ENCODE assay signal across 39 cellular contexts in genomic region chr1:207306023-207306422, GRCh38.
"Had no signal": no experiment of that assay in that cellular context is flagged by ENCODE, and none has a peak within 500 bp of the region (broad histone marks: within the 10 kb centered on the region; RNA-seq: fewer than 3 reads in every experiment).

No MANE protein-coding gene starts in this region.

- H3K36me3 Mint-ChIP-seq: brain had no signal

- H3K36me3 ChIP-seq: adrenal gland, ascending aorta, brain microvascular endothelial cell, breast epithelium, cardiac muscle cell had no signal

- H3K27me3 ChIP-seq: adrenal gland, ascending aorta, body of pancreas, brain microvascular endothelial cell, breast epithelium, cardiac muscle cell had no signal

- DNase-seq: activated effector memory CD4-positive, alpha-beta T cell treated with anti-CD3 and anti-CD28 coated beads, Interleukin-2, amount 50 U/mL, for 16 hours; activated effector memory CD4-positive, alpha-beta T cell treated with Interleukin-2 at 50 U/mL for 16 hours; activated gamma-delta T cell; activated gamma-delta T cell treated with Interleukin-2 at 50 U/mL for 16 hours; activated naive CD4-positive, alpha-beta T cell; activated naive CD4-positive, alpha-beta T cell treated with anti-CD3 and anti-CD28 coated beads, Interleukin-2, amount 10 ng/mL, durations not matched to agents 7 days and 5 days; activated naive CD4-positive, alpha-beta T cell treated with anti-CD3 and anti-CD28 coated beads, Interleukin-2, amount 50 U/mL, for 16 hours; activated naive CD4-positive, alpha-beta T cell treated with Interleukin-2 at 50 U/mL for 16 hours; activated naive CD8-positive, alpha-beta T cell treated with anti-CD3 and anti-CD28 coated beads for 36 hours; activated naive CD8-positive, alpha-beta T cell treated with anti-CD3 and anti-CD28 coated beads, Interleukin-2, amount 10 ng/mL, durations not matched to agents 7 days and 5 days; activated naive CD8-positive, alpha-beta T cell treated with anti-CD3 and anti-CD28 coated beads, Interleukin-2, amount 50 U/mL, for 24 hours; activated T-cell treated with anti-CD3 and anti-CD28 coated beads, Interleukin-2, amount 50 U/mL, for 24 hours; activated T-cell treated with anti-CD3 and anti-CD28 coated beads, Interleukin-2, amount 50 U/mL, for 4 hours; activated T-cell treated with anti-CD3 and anti-CD28 coated beads, Interleukin-2, amount 50 U/mL, for 48 hours; activated T-cell treated with anti-CD3 and anti-CD28 coated beads, Interleukin-2, amount 50 U/mL, for 72 hours; adrenal gland; amniotic stem cell; amygdala; anterior cingulate cortex; aorta; body of pancreas; brain microvascular endothelial cell; caudate nucleus; central memory CD4-positive, alpha-beta T cell; cerebellar nuclear complex had no signal

- H3K27ac Mint-ChIP-seq: activated naive CD4-positive, alpha-beta T cell treated with anti-CD3 and anti-CD28 coated beads, Interleukin-2, amount 10 ng/mL, durations not matched to agents 7 days and 5 days; activated naive CD4-positive, alpha-beta T cell treated with anti-CD3 and anti-CD28 coated beads, Interleukin-2, amount 50 U/mL, for 24 hours; activated naive CD4-positive, alpha-beta T cell treated with anti-CD3 and anti-CD28 coated beads, Interleukin-2, amount 50 U/mL, for 72 hours; activated naive CD8-positive, alpha-beta T cell; activated naive CD8-positive, alpha-beta T cell treated with anti-CD3 and anti-CD28 coated beads for 36 hours; activated naive CD8-positive, alpha-beta T cell treated with anti-CD3 and anti-CD28 coated beads, Interleukin-2, amount 10 ng/mL, durations not matched to agents 7 days and 5 days; activated naive CD8-positive, alpha-beta T cell treated with anti-CD3 and anti-CD28 coated beads, Interleukin-2, amount 50 U/mL, for 24 hours; activated T-cell treated with anti-CD3 and anti-CD28 coated beads, Interleukin-2, amount 50 U/mL, for 24 hours; activated T-cell treated with anti-CD3 and anti-CD28 coated beads, Interleukin-2, amount 50 U/mL, for 72 hours; activated T-helper 1 cell treated with anti-CD3 and anti-CD28 coated beads, Interleukin-12 subunit alpha, Interleukin-12 subunit beta, Interleukin-2, Interleukin-4 antibody, amounts not matched to agents 30 ng/mL and 10 ng/mL and 1 ng/mL, durations not matched to agents 14 hours and 24 hours and 36 hours; activated T-helper 17 cell treated with anti-CD3 and anti-CD28 coated beads, Interleukin-2, amount 50 U/mL, for 72 hours; activated T-helper 2 cell treated with anti-CD3 and anti-CD28 coated beads, Interferon-gamma antibody, Interleukin-2, Interleukin-4, amounts not matched to agents 10 μg/mL and 5 μg/mL and 100 μg/mL, durations not matched to agents 14 hours and 24 hours and 36 hours; brain had no signal

- H3K27ac ChIP-seq: adrenal gland, ascending aorta, body of pancreas, brain microvascular endothelial cell, breast epithelium, cardiac muscle cell had no signal

- FAIRE-seq: astrocyte, bronchial epithelial cell, colon had no signal

- ATAC-seq: activated naive CD4-positive, alpha-beta T cell treated with anti-CD3 and anti-CD28 coated beads, Interleukin-2, amount 50 U/mL, for 72 hours; activated naive CD8-positive, alpha-beta T cell treated with anti-CD3 and anti-CD28 coated beads, Interleukin-2, amount 50 U/mL, for 24 hours; activated T-cell treated with anti-CD3 and anti-CD28 coated beads, Interleukin-2, amount 50 U/mL, for 4 hours; activated T-cell treated with anti-CD3 and anti-CD28 coated beads, Interleukin-2, amount 50 U/mL, for 72 hours; activated T-helper 17 cell treated with anti-CD3 and anti-CD28 coated beads, Interleukin-2, amount 50 U/mL, for 72 hours; body of pancreas had no signal

- H3K9me3 ChIP-seq: adrenal gland, ascending aorta, body of pancreas, breast epithelium had no signal

- H3K4me3 Mint-ChIP-seq: activated naive CD4-positive, alpha-beta T cell treated with anti-CD3 and anti-CD28 coated beads, Interleukin-2, amount 10 ng/mL, durations not matched to agents 7 days and 5 days; activated naive CD4-positive, alpha-beta T cell treated with anti-CD3 and anti-CD28 coated beads, Interleukin-2, amount 50 U/mL, for 24 hours; activated naive CD8-positive, alpha-beta T cell; activated naive CD8-positive, alpha-beta T cell treated with anti-CD3 and anti-CD28 coated beads for 36 hours; activated naive CD8-positive, alpha-beta T cell treated with anti-CD3 and anti-CD28 coated beads, Interleukin-2, amount 10 ng/mL, durations not matched to agents 7 days and 5 days; activated naive CD8-positive, alpha-beta T cell treated with anti-CD3 and anti-CD28 coated beads, Interleukin-2, amount 50 U/mL, for 24 hours; activated T-cell treated with anti-CD3 and anti-CD28 coated beads, Interleukin-2, amount 50 U/mL, for 24 hours; activated T-cell treated with anti-CD3 and anti-CD28 coated beads, Interleukin-2, amount 50 U/mL, for 4 hours; activated T-cell treated with anti-CD3 and anti-CD28 coated beads, Interleukin-2, amount 50 U/mL, for 72 hours; activated T-helper 1 cell treated with anti-CD3 and anti-CD28 coated beads, Interleukin-12 subunit alpha, Interleukin-12 subunit beta, Interleukin-2, Interleukin-4 antibody, amounts not matched to agents 30 ng/mL and 10 ng/mL and 1 ng/mL, durations not matched to agents 14 hours and 24 hours and 36 hours; activated T-helper 17 cell treated with anti-CD3 and anti-CD28 coated beads, Interleukin-2, amount 50 U/mL, for 72 hours; brain; central memory CD8-positive, alpha-beta T cell had no signal

- H3K4me3 ChIP-seq: adrenal gland, ascending aorta, body of pancreas, breast epithelium, cardiac muscle cell had no signal

- H3K27me3 Mint-ChIP-seq: activated naive CD4-positive, alpha-beta T cell treated with anti-CD3 and anti-CD28 coated beads, Interleukin-2, amount 10 ng/mL, durations not matched to agents 7 days and 5 days; activated naive CD4-positive, alpha-beta T cell treated with anti-CD3 and anti-CD28 coated beads, Interleukin-2, amount 50 U/mL, for 24 hours; activated naive CD8-positive, alpha-beta T cell; activated naive CD8-positive, alpha-beta T cell treated with anti-CD3 and anti-CD28 coated beads for 36 hours; activated naive CD8-positive, alpha-beta T cell treated with anti-CD3 and anti-CD28 coated beads, Interleukin-2, amount 10 ng/mL, durations not matched to agents 7 days and 5 days; activated naive CD8-positive, alpha-beta T cell treated with anti-CD3 and anti-CD28 coated beads, Interleukin-2, amount 50 U/mL, for 24 hours; activated T-cell treated with anti-CD3 and anti-CD28 coated beads, Interleukin-2, amount 50 U/mL, for 24 hours; activated T-helper 17 cell treated with anti-CD3 and anti-CD28 coated beads, Interleukin-2, amount 50 U/mL, for 72 hours; brain had no signal

- H3K4me1 ChIP-seq: breast epithelium had no signal

- H3K9me3 Mint-ChIP-seq: central memory CD8-positive, alpha-beta T cell had no signal
